ENCODE assay signal across 1 cellular context in genomic region chr17:38916771-38917170, GRCh38.
TF ChIP-seq lines count a peak whose summit lies in the region.

No MANE protein-coding gene starts in this region.

TF ChIP-seq in GM12878, 131 proteins besides CTCF, POLR2A, EP300 and RAD21:
- no peak for TF ChIP-seq MYB (IDR thresholded peaks at IDR 0.05; ENCODE audit: borderline replicate concordance, low read depth, low read length)
- no peak for TF ChIP-seq GATAD2B (conservative IDR thresholded peaks at IDR 0.05; ENCODE audit: low read depth)
- TF ChIP-seq YY1 (IDR thresholded peaks at IDR 0.05; ENCODE audit: low read depth, low read length): no peak
- TF ChIP-seq SMAD5 (IDR thresholded peaks at IDR 0.05; ENCODE audit: low read depth): no peak
- TF ChIP-seq ESRRA (IDR thresholded peaks at IDR 0.05; ENCODE audit: low read length): no peak
- TF ChIP-seq CEBPZ (IDR thresholded peaks at IDR 0.05; ENCODE audit: low read depth, low read length): no peak
- no peak for TF ChIP-seq IRF4 (IDR thresholded peaks at IDR 0.05; ENCODE audit: low read depth, low read length)
- no peak for TF ChIP-seq NR2F1 (conservative IDR thresholded peaks at IDR 0.05)
- TF ChIP-seq CUX1 (IDR thresholded peaks at IDR 0.05; ENCODE audit: insufficient replicate concordance, low read depth, low read length): no peak
- TF ChIP-seq ZBTB11 (CRISPR knock-in tag; IDR thresholded peaks at IDR 0.05): no peak
- no peak for TF ChIP-seq RFX5 (IDR thresholded peaks at IDR 0.05; ENCODE audit: low read depth, low read length)
- no peak for TF ChIP-seq SMC3 (IDR thresholded peaks at IDR 0.05; ENCODE audit: borderline replicate concordance, low read length)
- TF ChIP-seq PML (IDR thresholded peaks at IDR 0.05; ENCODE audit: low read length): no peak
- no peak for TF ChIP-seq STAT1 (conservative IDR thresholded peaks at IDR 0.05)
- TF ChIP-seq SREBF2 (IDR thresholded peaks at IDR 0.05; ENCODE audit: low read length): no peak
